In the genomic region with DNA sequence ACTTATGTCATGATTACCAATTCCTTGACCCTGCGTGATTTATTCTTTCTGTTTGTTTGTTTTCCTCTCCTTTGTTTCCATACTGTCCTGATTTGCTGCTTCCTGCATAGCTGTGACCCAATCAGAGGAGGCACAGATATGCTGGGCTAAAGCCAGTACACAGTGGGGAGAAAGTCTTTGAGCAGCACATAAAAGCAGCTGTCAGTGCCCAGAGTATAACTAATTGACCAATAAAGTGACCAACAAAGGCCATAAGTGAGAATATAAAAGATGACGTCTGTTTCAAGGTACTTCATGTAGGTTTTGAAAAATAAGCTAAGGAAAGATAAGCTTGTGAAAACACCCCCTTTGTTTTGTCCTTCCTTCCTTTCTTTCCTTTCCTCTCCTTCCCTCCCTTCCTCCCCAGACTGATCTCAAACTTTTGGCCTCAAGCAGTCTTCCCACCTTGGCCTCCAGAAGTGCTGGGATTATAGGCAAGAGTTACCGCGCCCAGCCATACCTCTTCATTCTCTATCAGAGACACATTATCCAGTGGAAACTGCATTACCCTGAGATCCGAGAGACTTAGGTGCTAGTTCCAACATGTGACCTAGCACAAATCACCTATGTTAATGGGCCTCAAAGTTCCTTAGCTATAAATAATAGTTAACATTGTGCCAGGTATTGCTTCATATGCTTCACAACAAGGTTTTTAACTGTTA, we compare ENCODE assay signal across 18 cellular contexts. TPM values are rescaled to one million over a fixed set of nuclear protein-coding genes. Genes with fewer than 3 reads are reported as not detected.
DNase-seq lines count a peak whose midpoint lies in the region; ATAC-seq and TF ChIP-seq lines count a peak whose summit lies in the region.
"Had no signal": no experiment of that assay in that cellular context is flagged by ENCODE, and none has a peak within 500 bp of the region (broad histone marks: within the 10 kb centered on the region; RNA-seq: fewer than 3 reads in every experiment).

No MANE protein-coding gene starts in this region.

- peaks cover 14% of the 10 kb centered on the region for H3K4me1 ChIP-seq in mesodermal cell (ENCODE audit: control insufficient read depth, insufficient read depth, low read length, poor library complexity, severe bottlenecking)
- H3K4me1 ChIP-seq: parathyroid adenoma had no signal

- in situ Hi-C loops in brain microvascular endothelial cell (cut with HindIII; ENCODE audit: low pct_ligation_motif_present, low sequenced_read_pairs), result no loop called here

- no peak overlapping the region for H3K4me3 Mint-ChIP-seq in activated CD8-positive, alpha-beta T cell treated with anti-CD3 and anti-CD28 coated beads for 36 hours
- H3K4me3 Mint-ChIP-seq in natural killer cell treated with Interleukin-12 subunit alpha and Interleukin-12 subunit beta and Interleukin-15 and Interleukin-18, amount 100 ng/mL, for 72 hours, result no peak overlapping the region
- H3K4me3 Mint-ChIP-seq: activated naive CD8-positive, alpha-beta T cell treated with anti-CD3 and anti-CD28 coated beads for 36 hours; dendritic cell treated with granulocyte-macrophage colony-stimulating factor and Interleukin-4, amounts not matched to agents 40 ng/mL and 50 ng/mL, for 4 days had no signal

- H3K4me3 ChIP-seq in cardiac fibroblast (replicated peaks in 1 of 2; ENCODE audit: low read depth in 2 of 2, low read length in 2 of 2), result no peak overlapping the region
- no peak overlapping the region for H3K4me3 ChIP-seq in mesodermal cell (ENCODE audit: extremely low read depth, insufficient read depth, low read length, poor library complexity, severe bottlenecking)
- no peak overlapping the region for H3K4me3 ChIP-seq in brain microvascular endothelial cell (ENCODE audit: low read depth, low read length)
- H3K4me3 ChIP-seq: GM12878, tibial nerve had no signal

- ATAC-seq in activated CD8-positive, alpha-beta T cell treated with anti-CD3 and anti-CD28 coated beads for 36 hours, result no peak
- no peak for ATAC-seq in natural killer cell treated with Interleukin-12 subunit alpha and Interleukin-12 subunit beta and Interleukin-15 and Interleukin-18, amount 100 ng/mL, for 72 hours
- ATAC-seq: GM12878 had no signal

- H3K27me3 ChIP-seq in brain microvascular endothelial cell (replicated peaks), result no peaks in the 10 kb centered on the region
- H3K27me3 ChIP-seq: tibial nerve had no signal

- H3K4me1 Mint-ChIP-seq in activated CD8-positive, alpha-beta T cell treated with anti-CD3 and anti-CD28 coated beads for 36 hours (ENCODE audit: low read depth), result no peaks in the 10 kb centered on the region
- no peaks in the 10 kb centered on the region for H3K4me1 Mint-ChIP-seq in natural killer cell treated with Interleukin-12 subunit alpha and Interleukin-12 subunit beta and Interleukin-15 and Interleukin-18, amount 100 ng/mL, for 72 hours (ENCODE audit: low read depth in 2 of 2)

- CTCF ChIA-PET in activated CD8-positive, alpha-beta T cell treated with anti-CD3 and anti-CD28 coated beads for 36 hours (lab: Charles Lee), result no interaction called here

- peaks cover 20% of the 10 kb centered on the region for H3K36me3 ChIP-seq in mesodermal cell (ENCODE audit: control insufficient read depth, insufficient read depth, low read length)
- peaks cover 13% of the 10 kb centered on the region for H3K36me3 ChIP-seq in brain microvascular endothelial cell (replicated peaks)

- H3K9me3 Mint-ChIP-seq in activated CD8-positive, alpha-beta T cell treated with anti-CD3 and anti-CD28 coated beads for 36 hours, result no peaks in the 10 kb centered on the region
- H3K9me3 Mint-ChIP-seq in natural killer cell treated with Interleukin-12 subunit alpha and Interleukin-12 subunit beta and Interleukin-15 and Interleukin-18, amount 100 ng/mL, for 72 hours, result no peaks in the 10 kb centered on the region
- H3K9me3 Mint-ChIP-seq: activated naive CD8-positive, alpha-beta T cell treated with anti-CD3 and anti-CD28 coated beads for 36 hours; dendritic cell treated with granulocyte-macrophage colony-stimulating factor and Interleukin-4, amounts not matched to agents 40 ng/mL and 50 ng/mL, for 4 days had no signal

- no peak overlapping the region for H3K27ac Mint-ChIP-seq in activated CD8-positive, alpha-beta T cell treated with anti-CD3 and anti-CD28 coated beads for 36 hours
- H3K27ac Mint-ChIP-seq in natural killer cell treated with Interleukin-12 subunit alpha and Interleukin-12 subunit beta and Interleukin-15 and Interleukin-18, amount 100 ng/mL, for 72 hours, result no peak overlapping the region
- H3K27ac Mint-ChIP-seq: activated naive CD8-positive, alpha-beta T cell treated with anti-CD3 and anti-CD28 coated beads for 36 hours; dendritic cell treated with granulocyte-macrophage colony-stimulating factor and Interleukin-4, amounts not matched to agents 40 ng/mL and 50 ng/mL, for 4 days had no signal

- TF ChIP-seq CTCF in cardiac fibroblast (IDR thresholded peaks at IDR 0.05; ENCODE audit: low read depth, low read length), result no peak
- TF ChIP-seq CTCF in activated CD8-positive, alpha-beta T cell treated with anti-CD3 and anti-CD28 coated beads for 36 hours (IDR thresholded peaks at IDR 0.05), result no peak
- no peak for TF ChIP-seq CTCF in brain microvascular endothelial cell (IDR thresholded peaks at IDR 0.05; ENCODE audit: low read depth, low read length, missing control alignments)

- H3K27me3 Mint-ChIP-seq in activated CD8-positive, alpha-beta T cell treated with anti-CD3 and anti-CD28 coated beads for 36 hours, result no peaks in the 10 kb centered on the region
- no peaks in the 10 kb centered on the region for H3K27me3 Mint-ChIP-seq in natural killer cell treated with Interleukin-12 subunit alpha and Interleukin-12 subunit beta and Interleukin-15 and Interleukin-18, amount 100 ng/mL, for 72 hours
- H3K27me3 Mint-ChIP-seq: activated naive CD8-positive, alpha-beta T cell treated with anti-CD3 and anti-CD28 coated beads for 36 hours; dendritic cell treated with granulocyte-macrophage colony-stimulating factor and Interleukin-4, amounts not matched to agents 40 ng/mL and 50 ng/mL, for 4 days had no signal

- intact Hi-C loops in activated CD8-positive, alpha-beta T cell treated with anti-CD3 and anti-CD28 coated beads for 36 hours (cut with micrococcal nuclease), result no loop called here

- peaks cover 6% of the 10 kb centered on the region for H3K36me3 Mint-ChIP-seq in activated CD8-positive, alpha-beta T cell treated with anti-CD3 and anti-CD28 coated beads for 36 hours (ENCODE audit: low read depth)
- H3K36me3 Mint-ChIP-seq in natural killer cell treated with Interleukin-12 subunit alpha and Interleukin-12 subunit beta and Interleukin-15 and Interleukin-18, amount 100 ng/mL, for 72 hours, result peaks cover 7% of the 10 kb centered on the region
- H3K36me3 Mint-ChIP-seq: activated naive CD8-positive, alpha-beta T cell treated with anti-CD3 and anti-CD28 coated beads for 36 hours had no signal

- H3K27ac ChIP-seq in mesodermal cell (ENCODE audit: low read depth, low read length, severe bottlenecking) (peak overlapping the region; percentile 51), brain microvascular endothelial cell (no peak overlapping the region)
- H3K27ac ChIP-seq: parathyroid adenoma, tibial nerve had no signal

- peak; percentile 17 for DNase-seq in EH (ENCODE audit: low read depth)
- DNase-seq in M059J (ENCODE audit: low read depth), result peak; percentile 34
- DNase-seq in cardiac fibroblast (ENCODE audit: low read depth in 2 of 2), result peak; percentile 52 to 73
- no peak for DNase-seq in activated CD8-positive, alpha-beta T cell treated with anti-CD3 and anti-CD28 coated beads for 36 hours
- no peak for DNase-seq in brain microvascular endothelial cell
- DNase-seq in activated effector memory CD4-positive, alpha-beta T cell treated with Interleukin-2 at 50 U/mL for 16 hours, result no peak
- no peak for DNase-seq in natural killer cell treated with Interleukin-12 subunit alpha and Interleukin-12 subunit beta and Interleukin-15 and Interleukin-18, amount 100 ng/mL, for 72 hours (ENCODE audit: low spot score)
- DNase-seq: activated CD4-positive, CD25-positive, alpha-beta regulatory T cell; activated CD8-positive, alpha-beta memory T cell treated with anti-CD3 and anti-CD28 coated beads, Interleukin-2, amount 50 U/mL, for 4 hours; activated naive CD8-positive, alpha-beta T cell treated with anti-CD3 and anti-CD28 coated beads for 36 hours; DND-41; NCI-H1092; NCI-H345 had no signal

- 92 to 94% methylated on average over 3 of the region's 5 CpGs for WGBS in mesodermal cell (ENCODE audit: insufficient coverage in 2 of 2), 2 experiments

- POLR2A ChIA-PET in activated CD8-positive, alpha-beta T cell treated with anti-CD3 and anti-CD28 coated beads for 36 hours (lab: Charles Lee), result no interaction called here

- H3K9me3 ChIP-seq in mesodermal cell (ENCODE audit: control insufficient read depth, low read length), result no peaks in the 10 kb centered on the region
- H3K9me3 ChIP-seq: tibial nerve had no signal

RNA-seq across cellular contexts. Expression of a gene that starts 17.0 kb away (rescaled TPM):
- total RNA-seq in M059J (2014; rRNA removed; shearing (Covaris generic)), result 120 and 234 TPM in 2 replicates
- 44.4 TPM for polyA plus RNA-seq in mesodermal cell (2013, experiment 1 of 2)
- polyA plus RNA-seq in mesodermal cell (2013, experiment 2 of 2), result 54.9 TPM
- 10 to 100 TPM; 24.0 to 27.7 TPM for total RNA-seq in activated CD8-positive, alpha-beta T cell treated with anti-CD3 and anti-CD28 coated beads for 36 hours
- 10 to 100 TPM; 37.7 to 43.0 TPM for total RNA-seq in natural killer cell treated with Interleukin-12 subunit alpha and Interleukin-12 subunit beta and Interleukin-15 and Interleukin-18, amount 100 ng/mL, for 72 hours

RNA-seq across cellular contexts. Expression of a gene that starts 33.3 kb away (rescaled TPM):
- 8.1 and 12.5 TPM in 2 replicates for total RNA-seq in M059J (2014; rRNA removed; shearing (Covaris generic))
- 11.8 TPM for polyA plus RNA-seq in mesodermal cell (2013, experiment 1 of 2)
- 12.2 TPM for polyA plus RNA-seq in mesodermal cell (2013, experiment 2 of 2)
- 10 to 100 TPM; 17.4 to 17.9 TPM for total RNA-seq in activated CD8-positive, alpha-beta T cell treated with anti-CD3 and anti-CD28 coated beads for 36 hours
- total RNA-seq in natural killer cell treated with Interleukin-12 subunit alpha and Interleukin-12 subunit beta and Interleukin-15 and Interleukin-18, amount 100 ng/mL, for 72 hours, result 10 to 100 TPM in 1 of 2 donors, 1 to 10 TPM in 1; 6.4 to 10.0 TPM

RNA-seq across cellular contexts. Expression of a gene that starts 33.3 kb away (rescaled TPM):
- 20.8 and 62.3 TPM in 2 replicates for total RNA-seq in M059J (2014; rRNA removed; shearing (Covaris generic))
- polyA plus RNA-seq in mesodermal cell (2013, experiment 1 of 2), result 31.0 TPM
- 32.2 TPM for polyA plus RNA-seq in mesodermal cell (2013, experiment 2 of 2)
- 10 to 100 TPM; 37.6 to 40.3 TPM for total RNA-seq in activated CD8-positive, alpha-beta T cell treated with anti-CD3 and anti-CD28 coated beads for 36 hours
- 10 to 100 TPM; 41.0 to 56.2 TPM for total RNA-seq in natural killer cell treated with Interleukin-12 subunit alpha and Interleukin-12 subunit beta and Interleukin-15 and Interleukin-18, amount 100 ng/mL, for 72 hours

Comparison
In these comparisons a context has a peak if more than half of its experiments do, and no peak if none do; other contexts are left out.
1. DNase-seq: peak in EH (single experiment), M059J (single experiment) and cardiac fibroblast (2 of 2); none in activated CD8-positive, alpha-beta T cell treated with anti-CD3 and anti-CD28 coated beads for 36 hours (single experiment), brain microvascular endothelial cell (single experiment), activated effector memory CD4-positive, alpha-beta T cell treated with Interleukin-2 at 50 U/mL for 16 hours (single experiment) and natural killer cell treated with Interleukin-12 subunit alpha and Interleukin-12 subunit beta and Interleukin-15 and Interleukin-18, amount 100 ng/mL, for 72 hours (single experiment).